ENCODE assay signal across 18 cellular contexts in genomic region chr5:107698286-107698685, GRCh38. TPM values are rescaled to one million over a fixed set of nuclear protein-coding genes. Genes with fewer than 3 reads are reported as not detected.
"Had no signal": no experiment of that assay in that cellular context is flagged by ENCODE, and none has a peak within 500 bp of the region (broad histone marks: within the 10 kb centered on the region; RNA-seq: fewer than 3 reads in every experiment).

No MANE protein-coding gene starts in this region.

- H3K27ac Mint-ChIP-seq: activated CD4-positive, alpha-beta memory T cell treated with anti-CD3 and anti-CD28 coated beads, Interleukin-2, amount 10 ng/mL, durations not matched to agents 7 days and 5 days; activated naive CD8-positive, alpha-beta T cell treated with anti-CD3 and anti-CD28 coated beads, Interleukin-2, amount 10 ng/mL, durations not matched to agents 7 days and 5 days; activated T-cell treated with anti-CD3 and anti-CD28 coated beads, Interleukin-2, amount 50 U/mL, for 72 hours; effector memory CD8-positive, alpha-beta T cell; memory B cell; nephron progenitor cell; stimulated activated naive CD8-positive, alpha-beta T cell treated with anti-CD3 and anti-CD28 coated beads, Interleukin-15, Interleukin-2, amounts not matched to agents 100 ng/mL and 50 ng/mL, for 24 hours had no signal

- ATAC-seq: activated T-cell treated with anti-CD3 and anti-CD28 coated beads, Interleukin-2, amount 50 U/mL, for 72 hours; effector memory CD8-positive, alpha-beta T cell; gastrocnemius medialis; left lung; upper lobe of right lung had no signal

- H3K4me1 ChIP-seq: ascending aorta, gastrocnemius medialis, left lung, testis, upper lobe of right lung had no signal

- H3K36me3 Mint-ChIP-seq: activated naive CD8-positive, alpha-beta T cell treated with anti-CD3 and anti-CD28 coated beads, Interleukin-2, amount 10 ng/mL, durations not matched to agents 7 days and 5 days; memory B cell had no signal

- H3K4me1 Mint-ChIP-seq: activated CD4-positive, alpha-beta memory T cell treated with anti-CD3 and anti-CD28 coated beads, Interleukin-2, amount 10 ng/mL, durations not matched to agents 7 days and 5 days; activated naive CD8-positive, alpha-beta T cell treated with anti-CD3 and anti-CD28 coated beads, Interleukin-2, amount 10 ng/mL, durations not matched to agents 7 days and 5 days; central memory CD8-positive, alpha-beta T cell; memory B cell had no signal

- H3K27me3 ChIP-seq: ascending aorta, gastrocnemius medialis, left lung, testis, upper lobe of right lung had no signal

- H3K9me3 ChIP-seq: ascending aorta, gastrocnemius medialis, left lung, testis, upper lobe of right lung had no signal

- H3K36me3 ChIP-seq: ascending aorta, gastrocnemius medialis, left lung, upper lobe of right lung had no signal

- H3K4me3 ChIP-seq: ascending aorta, gastrocnemius medialis, left lung, testis, upper lobe of right lung had no signal

- H3K4me3 Mint-ChIP-seq: activated CD4-positive, alpha-beta memory T cell treated with anti-CD3 and anti-CD28 coated beads, Interleukin-2, amount 10 ng/mL, durations not matched to agents 7 days and 5 days; activated naive CD8-positive, alpha-beta T cell treated with anti-CD3 and anti-CD28 coated beads, Interleukin-2, amount 10 ng/mL, durations not matched to agents 7 days and 5 days; activated T-cell treated with anti-CD3 and anti-CD28 coated beads, Interleukin-2, amount 50 U/mL, for 72 hours; central memory CD8-positive, alpha-beta T cell; effector memory CD8-positive, alpha-beta T cell; memory B cell; nephron progenitor cell; stimulated activated naive CD8-positive, alpha-beta T cell treated with anti-CD3 and anti-CD28 coated beads, Interleukin-15, Interleukin-2, amounts not matched to agents 100 ng/mL and 50 ng/mL, for 24 hours had no signal

- DNase-seq: activated CD4-positive, alpha-beta memory T cell treated with anti-CD3 and anti-CD28 coated beads, Interleukin-2, amount 10 ng/mL, durations not matched to agents 7 days and 5 days; activated CD8-positive, alpha-beta memory T cell treated with anti-CD3 and anti-CD28 coated beads, Interleukin-2, amount 50 U/mL, for 4 hours; activated gamma-delta T cell treated with Interleukin-2 at 50 U/mL for 16 hours; activated naive CD8-positive, alpha-beta T cell treated with anti-CD3 and anti-CD28 coated beads, Interleukin-2, amount 10 ng/mL, durations not matched to agents 7 days and 5 days; activated T-cell treated with anti-CD3 and anti-CD28 coated beads, Interleukin-2, amount 50 U/mL, for 72 hours; effector memory CD8-positive, alpha-beta T cell; gastrocnemius medialis; left lung; nephron progenitor cell; stimulated activated CD4-positive, alpha-beta T cell treated with anti-CD3 and anti-CD28 coated beads, Interleukin-2, amount 100 ng/mL, for 48 hours; T-helper 1 cell; testis; upper lobe of right lung had no signal

- H3K27ac ChIP-seq: ascending aorta, gastrocnemius medialis, left lung, testis, upper lobe of right lung, VCaP had no signal

- H3K9me3 Mint-ChIP-seq: activated CD4-positive, alpha-beta memory T cell treated with anti-CD3 and anti-CD28 coated beads, Interleukin-2, amount 10 ng/mL, durations not matched to agents 7 days and 5 days; activated naive CD8-positive, alpha-beta T cell treated with anti-CD3 and anti-CD28 coated beads, Interleukin-2, amount 10 ng/mL, durations not matched to agents 7 days and 5 days; central memory CD8-positive, alpha-beta T cell; effector memory CD8-positive, alpha-beta T cell; stimulated activated naive CD8-positive, alpha-beta T cell treated with anti-CD3 and anti-CD28 coated beads, Interleukin-15, Interleukin-2, amounts not matched to agents 100 ng/mL and 50 ng/mL, for 24 hours had no signal

RNA-seq across cellular contexts. Expression of gene EFNA5, which starts 27.5 kb away (rescaled TPM):
- total RNA-seq: activated CD4-positive, alpha-beta memory T cell treated with anti-CD3 and anti-CD28 coated beads, Interleukin-2, amount 10 ng/mL, durations not matched to agents 7 days and 5 days; activated naive CD8-positive, alpha-beta T cell treated with anti-CD3 and anti-CD28 coated beads, Interleukin-2, amount 10 ng/mL, durations not matched to agents 7 days and 5 days had no signal
